Comparison of ENCODE assay signal across 8 cellular contexts in the genomic region with DNA sequence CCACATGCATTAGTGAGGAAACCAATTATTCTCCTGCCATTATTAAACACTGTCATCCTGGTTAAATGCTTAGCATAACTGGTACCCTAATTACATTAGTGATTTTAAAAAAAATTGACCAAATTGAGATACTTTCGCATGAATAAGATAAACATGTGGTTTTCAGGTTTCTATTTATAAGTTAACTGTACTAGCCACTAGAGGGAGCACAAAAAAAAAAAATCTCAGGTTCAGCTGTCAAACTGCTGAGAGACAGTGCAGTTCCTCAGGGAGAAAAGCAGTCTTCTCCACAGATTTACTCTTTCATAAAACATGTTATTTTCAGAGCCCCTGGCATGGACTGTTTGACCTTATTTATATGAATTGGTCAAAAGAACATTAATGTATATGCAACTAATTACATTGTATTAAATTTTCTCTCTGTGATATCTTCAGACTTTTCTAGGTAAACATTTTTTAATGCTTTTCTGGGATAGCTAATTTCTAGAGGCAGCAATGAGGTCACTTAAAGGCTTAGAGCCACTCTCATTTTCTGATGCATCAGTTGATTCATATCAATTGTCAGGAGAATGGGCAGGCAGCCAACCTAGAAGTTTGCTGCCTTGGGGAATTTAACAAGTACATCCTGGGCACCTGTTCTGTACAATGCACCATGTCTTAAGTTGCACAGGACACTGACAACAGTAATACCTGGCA.
DNase-seq lines count a peak whose midpoint lies in the region; ATAC-seq, FAIRE-seq and TF ChIP-seq lines count a peak whose summit lies in the region.

No MANE protein-coding gene starts in this region.

- H3K27ac ChIP-seq in Panc1 (ENCODE audit: low read length) (no peak overlapping the region), endothelial cell of umbilical vein (ENCODE audit: insufficient read depth, low read depth, low read length) (no peak overlapping the region)

- H3K36me3 Mint-ChIP-seq in nephron (ENCODE audit: low read depth), result peaks cover 73% of the 10 kb centered on the region

- H3K27me3 Mint-ChIP-seq in nephron (ENCODE audit: low read depth), result no peaks in the 10 kb centered on the region

- H3K4me1 Mint-ChIP-seq in nephron, result no peaks in the 10 kb centered on the region

- H3K4me1 ChIP-seq in Panc1 (ENCODE audit: control insufficient read depth, insufficient read depth, low read length), result no peaks in the 10 kb centered on the region
- no peaks in the 10 kb centered on the region for H3K4me1 ChIP-seq in endothelial cell of umbilical vein (ENCODE audit: control insufficient read depth, extremely low read depth, insufficient read depth, low read length)

- H2AFZ ChIP-seq in endothelial cell of umbilical vein (ENCODE audit: low read depth, low read length), result no peak overlapping the region

- dilution Hi-C loops in endothelial cell of umbilical vein (cut with MboI; ENCODE audit: extremely low pct_ligation_motif_present, low sequenced_read_pairs), result no loop called here

- no peak overlapping the region for H3K4me2 ChIP-seq in endothelial cell of umbilical vein (ENCODE audit: insufficient read depth, low read length)

- H3K4me3 Mint-ChIP-seq in nephron, result no peak overlapping the region

- no peak for TF ChIP-seq POLR2A in endothelial cell of umbilical vein (IDR thresholded peaks at IDR 0.05; ENCODE audit: low read depth, low read length)

- DNase-seq in D341Med (ENCODE audit: low spot score), result peak; percentile 59
- DNase-seq in HS-27A (ENCODE audit: low read depth), result peak; percentile 22
- DNase-seq in Panc1 (ENCODE audit: low read depth, low spot score), result peak; percentile 24
- DNase-seq in endothelial cell of umbilical vein (ENCODE audit: low read depth, low spot score), result peak; percentile 64

- H3K9me3 Mint-ChIP-seq in nephron, result no peaks in the 10 kb centered on the region

- H3K79me2 ChIP-seq in endothelial cell of umbilical vein (ENCODE audit: control insufficient read depth, insufficient read depth, low read length), result no peaks in the 10 kb centered on the region

- no peaks in the 10 kb centered on the region for H3K9me1 ChIP-seq in endothelial cell of umbilical vein (replicated peaks; ENCODE audit: control insufficient read depth, extremely low read depth, insufficient read depth, low read length)

- CTCF ChIA-PET in Panc1 (lab: Charles Lee), result interaction anchor here (0.9 to 1.7 kb wide), 2 partner anchors 58 to 221 kb away, joined by 3 to 9 read pairs; no protein-coding TSS in a partner anchor
- CTCF ChIA-PET in endothelial cell of umbilical vein (lab: Charles Lee), result interaction anchor here (0.6 to 2.8 kb wide), 26 partner anchors 9 to 278 kb away, joined by 3 to 86 read pairs (median 4); a partner anchor contains a TSS

- ATAC-seq in GM19397 (IDR thresholded peaks at IDR 0.05; ENCODE audit: unreplicated experiment), result peak; percentile 69
- ATAC-seq in Panc1, result no peak
- ATAC-seq in HG02763 (IDR thresholded peaks at IDR 0.05; ENCODE audit: unreplicated experiment), result no peak
- ATAC-seq in GM21423 (IDR thresholded peaks at IDR 0.05; ENCODE audit: unreplicated experiment), result no peak

- intact Hi-C loops in Panc1 (cut with micrococcal nuclease; ENCODE audit: unreplicated experiment) (loop anchor here (5.0 kb wide), 1 partner anchor 217 kb away; a partner anchor contains a TSS), endothelial cell of umbilical vein (cut with micrococcal nuclease) (loop anchor here (1.0 to 2.0 kb wide), 3 partner anchors 120 to 221 kb away; a partner anchor contains a TSS)

- H3K36me3 ChIP-seq in Panc1 (ENCODE audit: control insufficient read depth, insufficient read depth, low read length) (peaks cover 8% of the 10 kb centered on the region), endothelial cell of umbilical vein (ENCODE audit: control insufficient read depth in 2 of 2, extremely low read depth in 1 of 2, insufficient read depth in 2 of 2, low read length in 2 of 2) (peaks cover 15 to 47% of the 10 kb centered on the region in 2 experiments)

- no peaks in the 10 kb centered on the region for H3K27me3 ChIP-seq in Panc1 (ENCODE audit: control insufficient read depth, insufficient read depth, low read length)
- no peaks in the 10 kb centered on the region for H3K27me3 ChIP-seq in endothelial cell of umbilical vein (ENCODE audit: control insufficient read depth in 2 of 2, insufficient read depth in 2 of 2, low read length in 2 of 2)

- in situ Hi-C loops in Panc1 (cut with HindIII; ENCODE audit: low pct_unique_long_range_greater_than_20kb, low sequenced_read_pairs), result no loop called here

- no peak overlapping the region for H3K4me3 ChIP-seq in Panc1 (ENCODE audit: low read depth in 2 of 2, low read length in 2 of 2)
- H3K4me3 ChIP-seq in endothelial cell of umbilical vein (replicated peaks in 1 of 3; ENCODE audit: insufficient read depth in 1 of 3, low read depth in 1 of 3, low read length in 3 of 3), result no peak overlapping the region

- H3K27ac Mint-ChIP-seq in nephron, result no peak overlapping the region

- H3K9me3 ChIP-seq in Panc1 (ENCODE audit: control insufficient read depth, insufficient read depth, low read depth, low read length), result no peaks in the 10 kb centered on the region
- no peaks in the 10 kb centered on the region for H3K9me3 ChIP-seq in endothelial cell of umbilical vein (replicated peaks; ENCODE audit: control insufficient read depth, insufficient read depth, low read length)

- peaks cover 2% of the 10 kb centered on the region for H4K20me1 ChIP-seq in endothelial cell of umbilical vein (replicated peaks; ENCODE audit: control insufficient read depth, extremely low read depth, insufficient read depth, low read length)

- BruUV-seq in Panc1 (replicated peaks; lab: Mats Ljungman, UMichigan) (no TSS peak), endothelial cell of umbilical vein (replicated peaks; lab: Mats Ljungman, UMichigan) (no TSS peak)

- POLR2A ChIA-PET in Panc1 (lab: Charles Lee) (interaction anchor here (0.6 kb wide), 1 partner anchor 171 kb away, joined by 3 read pairs; no protein-coding TSS in a partner anchor), endothelial cell of umbilical vein (lab: Charles Lee) (no interaction called here)

- no peak overlapping the region for H3K9ac ChIP-seq in endothelial cell of umbilical vein (replicated peaks; ENCODE audit: extremely low read depth, insufficient read depth, low read length)

- peak; percentile 80 for FAIRE-seq in endothelial cell of umbilical vein (lab: Jason Lieb, UNC)

- peak; percentile 59; the same call in 1 of the 2 replicates for TF ChIP-seq CTCF in Panc1 (IDR thresholded peaks at IDR 0.05)
- peak; percentile 32 to 35 for TF ChIP-seq CTCF in endothelial cell of umbilical vein (IDR thresholded peaks at IDR 0.05; ENCODE audit: extremely low read depth in 1 of 2, insufficient read depth in 1 of 2, low read depth in 1 of 2, low read length in 2 of 2)
- TF ChIP-seq CTCF in nephron (IDR thresholded peaks at IDR 0.05; ENCODE audit: unreplicated experiment in 3 of 3), result peak; percentile 60 to 70 (median 66)

TF ChIP-seq in endothelial cell of umbilical vein, 7 proteins besides CTCF, POLR2A, EP300 and RAD21:
- no peak for TF ChIP-seq FOS (IDR thresholded peaks at IDR 0.05; ENCODE audit: borderline replicate concordance, insufficient read depth, low read length)
- TF ChIP-seq MYC (IDR thresholded peaks at IDR 0.05; ENCODE audit: low read depth, low read length), result no peak
- no peak for TF ChIP-seq GATA2 (IDR thresholded peaks at IDR 0.05; ENCODE audit: insufficient read depth, insufficient read length, low read depth, low read length)
- TF ChIP-seq, protein P1, sequence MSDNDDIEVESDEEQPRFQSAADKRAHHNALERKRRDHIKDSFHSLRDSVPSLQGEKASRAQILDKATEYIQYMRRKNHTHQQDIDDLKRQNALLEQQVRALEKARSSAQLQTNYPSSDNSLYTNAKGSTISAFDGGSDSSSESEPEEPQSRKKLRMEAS (IDR thresholded peaks at IDR 0.05; ENCODE audit: insufficient read depth, insufficient read length), result no peak
- TF ChIP-seq EZH2 (IDR thresholded peaks at IDR 0.05; ENCODE audit: borderline replicate concordance, low read depth, low read length, severe bottlenecking), result no peak
- TF ChIP-seq JUN (IDR thresholded peaks at IDR 0.05; ENCODE audit: borderline replicate concordance, insufficient read depth, insufficient read length, low read depth), result no peak
- TF ChIP-seq POLR2AphosphoS5 (IDR thresholded peaks at IDR 0.05; ENCODE audit: insufficient read depth, low read depth, low read length), result no peak
